ENCODE assay signal across 8 cellular contexts in the genomic region with DNA sequence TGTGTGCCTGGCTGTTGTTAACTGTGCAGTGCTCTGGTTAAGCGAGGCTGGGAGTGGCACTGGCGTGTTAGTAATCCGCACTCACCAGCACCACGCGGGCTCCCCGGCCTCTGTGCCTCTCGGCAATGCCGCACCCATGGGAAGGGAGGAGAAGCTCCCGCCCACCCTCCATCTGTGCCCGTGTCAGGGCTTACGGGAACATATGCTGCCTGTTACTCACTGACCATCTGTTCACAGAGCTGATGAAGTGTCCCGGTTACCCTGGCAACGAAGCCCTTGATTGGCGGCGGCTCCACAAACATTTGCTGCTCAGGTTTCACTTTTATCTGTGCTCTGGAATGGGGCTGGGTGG.
DNase-seq lines count a peak whose midpoint lies in the region; ATAC-seq lines count a peak whose summit lies in the region.

No MANE protein-coding gene starts in this region.

- peaks cover 3% of the 10 kb centered on the region for H3K4me1 Mint-ChIP-seq in activated T-cell treated with anti-CD3 and anti-CD28 coated beads, Interleukin-2, amount 50 U/mL, for 4 hours (ENCODE audit: low read depth)

- peaks cover 18% of the 10 kb centered on the region for H3K9me3 ChIP-seq in BLaER1
- H3K9me3 ChIP-seq in neuronal stem cell (replicated peaks in 1 of 2; ENCODE audit: control insufficient read depth in 2 of 2, insufficient read depth in 1 of 2, low read depth in 1 of 2, low read length in 2 of 2): peaks cover 5 to 16% of the 10 kb centered on the region in 2 donors

- H3K36me3 ChIP-seq in BLaER1: no peaks in the 10 kb centered on the region
- H3K36me3 ChIP-seq in neuronal stem cell (replicated peaks in 1 of 2; ENCODE audit: control insufficient read depth in 2 of 2, insufficient read depth in 2 of 2, low read length in 2 of 2): no peaks in the 10 kb centered on the region

- H4K8ac ChIP-seq in neuronal stem cell (ENCODE audit: low read depth, low read length): no peak overlapping the region

- peaks cover 20% of the 10 kb centered on the region for H3K27me3 Mint-ChIP-seq in activated T-cell treated with anti-CD3 and anti-CD28 coated beads, Interleukin-2, amount 50 U/mL, for 4 hours (ENCODE audit: low read depth)

- no peak overlapping the region for H3K4ac ChIP-seq in neuronal stem cell (ENCODE audit: low read length)

- H3K9me3 Mint-ChIP-seq in activated T-cell treated with anti-CD3 and anti-CD28 coated beads, Interleukin-2, amount 50 U/mL, for 4 hours: peaks cover 9% of the 10 kb centered on the region

- peak overlapping the region; percentile 89 for H2AFZ ChIP-seq in neuronal stem cell (ENCODE audit: low read length)

- no peak overlapping the region for H2BK120ac ChIP-seq in neuronal stem cell (ENCODE audit: low read depth, low read length)

- H2BK15ac ChIP-seq in neuronal stem cell (ENCODE audit: low read length): no peak overlapping the region

- H3K4me3 Mint-ChIP-seq in activated T-cell treated with anti-CD3 and anti-CD28 coated beads, Interleukin-2, amount 50 U/mL, for 4 hours: peak overlapping the region; percentile 33

- no peak overlapping the region for H2BK12ac ChIP-seq in neuronal stem cell (ENCODE audit: low read length)

- H2BK5ac ChIP-seq in neuronal stem cell (ENCODE audit: low read length): no peak overlapping the region

- H3K4me3 ChIP-seq in BLaER1: no peak overlapping the region
- H3K4me3 ChIP-seq in neuronal stem cell (ENCODE audit: low read length in 2 of 2): peak overlapping the region in 1 of 2 donors; percentile 22

- H3K9ac ChIP-seq in BLaER1 (peak overlapping the region; percentile 11; the same call in 1 of the 2 replicates), neuronal stem cell (ENCODE audit: low read depth, low read length, poor library complexity) (no peak overlapping the region)

- ATAC-seq in HG03175 (IDR thresholded peaks at IDR 0.05; ENCODE audit: unreplicated experiment): peak; percentile 94
- peak; percentile 81 to 89 for ATAC-seq in activated T-cell treated with anti-CD3 and anti-CD28 coated beads, Interleukin-2, amount 50 U/mL, for 4 hours

- no peak overlapping the region for H2AK5ac ChIP-seq in neuronal stem cell (ENCODE audit: low read depth, low read length)

- no peaks in the 10 kb centered on the region for H3K27me3 ChIP-seq in BLaER1
- no peaks in the 10 kb centered on the region for H3K27me3 ChIP-seq in neuronal stem cell (ENCODE audit: control insufficient read depth in 3 of 3, insufficient read depth in 3 of 3, low read depth in 1 of 3, low read length in 3 of 3)

- no CpG with 5 or more reads among the region's 15 CpGs for WGBS in neuronal stem cell (ENCODE audit: extremely low coverage in 2 of 2, insufficient read length in 2 of 2, insufficient replicate concordance in 1 of 2), 2 donors

- peak; percentile 65 for DNase-seq in GM19240 (ENCODE audit: insufficient read length, low spot score)
- peak; percentile 95 for DNase-seq in NCI-H2227 (lab: John Stamatoyannopoulos, UW; ENCODE audit: unreplicated experiment)
- no peak for DNase-seq in activated T-cell treated with anti-CD3 and anti-CD28 coated beads, Interleukin-2, amount 50 U/mL, for 4 hours
- DNase-seq in foreskin melanocyte: peak; percentile 88
- DNase-seq in neuronal stem cell (ENCODE audit: low spot score): peak; percentile 93
- DNase-seq in ureter (ENCODE audit: low spot score): peak; percentile 74

- H4K91ac ChIP-seq in neuronal stem cell (ENCODE audit: low read depth, low read length, poor library complexity): peak overlapping the region; percentile 67

- H4K20me1 ChIP-seq in BLaER1: no peaks in the 10 kb centered on the region

- no peak overlapping the region for H3K27ac ChIP-seq in BLaER1
- H3K27ac ChIP-seq in neuronal stem cell (replicated peaks; ENCODE audit: low read length): peak overlapping the region; percentile 60

- no peak overlapping the region for H3K14ac ChIP-seq in neuronal stem cell (ENCODE audit: low read length)

- no peaks in the 10 kb centered on the region for H3K36me3 Mint-ChIP-seq in activated T-cell treated with anti-CD3 and anti-CD28 coated beads, Interleukin-2, amount 50 U/mL, for 4 hours (ENCODE audit: insufficient read depth)

- no peak overlapping the region for H3K23ac ChIP-seq in neuronal stem cell (ENCODE audit: low read depth, low read length, poor library complexity)

- H3K79me1 ChIP-seq in neuronal stem cell (ENCODE audit: low read depth, low read length): no peaks in the 10 kb centered on the region

- peak overlapping the region; percentile 64 for H3K4me2 ChIP-seq in BLaER1
- H3K4me2 ChIP-seq in neuronal stem cell (ENCODE audit: insufficient read depth, low read length, poor library complexity, severe bottlenecking): no peak overlapping the region

- H3K4me1 ChIP-seq in BLaER1 (peaks cover 26% of the 10 kb centered on the region), neuronal stem cell (ENCODE audit: control insufficient read depth in 2 of 2, insufficient read depth in 1 of 2, low read depth in 1 of 2, low read length in 2 of 2) (peaks cover 41 to 50% of the 10 kb centered on the region in 2 donors)

- peak overlapping the region; percentile 84 for H3K18ac ChIP-seq in neuronal stem cell (ENCODE audit: low read length)
